9 cellular contexts compared by ENCODE assay signal in genomic region chr18:23307567-23308295, GRCh38.
DNase-seq lines count a peak whose midpoint lies in the region; ATAC-seq, FAIRE-seq and TF ChIP-seq lines count a peak whose summit lies in the region.
"Had no signal": no experiment of that assay in that cellular context is flagged by ENCODE, and none has a peak within 500 bp of the region (broad histone marks: within the 10 kb centered on the region; RNA-seq: fewer than 3 reads in every experiment).

No MANE protein-coding gene starts in this region.

- no peak for TF ChIP-seq RAD21 in GM12878 (IDR thresholded peaks at IDR 0.05; ENCODE audit: insufficient read depth, low read depth, low read length)

- no peak overlapping the region for H2AFZ ChIP-seq in GM12878 (ENCODE audit: control insufficient read depth, low read depth, low read length)

- TF ChIP-seq EP300 in GM12878 (IDR thresholded peaks at IDR 0.05; ENCODE audit: borderline replicate concordance in 1 of 2, control insufficient read depth in 1 of 2, low read depth in 2 of 2, low read length in 2 of 2), result 0 out of 4 replicates have a peak, but pooled peaks of 1 of the 2 experiments have one; percentile 34

- peak overlapping the region; percentile 32 for H3K4me3 Mint-ChIP-seq in activated CD4-positive, alpha-beta T cell treated with anti-CD3 and anti-CD28 coated beads, Interleukin-2, amount 10 ng/mL, durations not matched to agents 7 days and 5 days
- H3K4me3 Mint-ChIP-seq: neural crest cell had no signal

- peak overlapping the region; percentile 47 for H3K27ac ChIP-seq in GM12878 (ENCODE audit: control insufficient read depth, insufficient read depth)

- no peaks in the 10 kb centered on the region for H3K27me3 ChIP-seq in GM12878 (replicated peaks in 1 of 2; ENCODE audit: control insufficient read depth in 2 of 2, insufficient read depth in 2 of 2, low read length in 1 of 2)

- CTCF ChIA-PET in activated CD4-positive, alpha-beta T cell treated with anti-CD3 and anti-CD28 coated beads, Interleukin-2, amount 10 ng/mL, durations not matched to agents 7 days and 5 days (lab: Charles Lee), result interaction anchor here (0.6 to 2.4 kb wide), 5 partner anchors 11 to 70 kb away, joined by 3 to 7 read pairs (median 3); no protein-coding TSS in a partner anchor
- CTCF ChIA-PET in GM12878 (lab: Yijun Ruan, JAX), result interaction anchor here (0.6 to 1.5 kb wide), 4 partner anchors 15 to 146 kb away, joined by 3 read pairs; no protein-coding TSS in a partner anchor

- H4K20me1 ChIP-seq in GM12878 (ENCODE audit: control insufficient read depth, insufficient read depth), result no peaks in the 10 kb centered on the region

- in situ Hi-C loops in GM12878 (cut with MboI), result no loop called here

- POLR2A ChIA-PET in activated CD4-positive, alpha-beta T cell treated with anti-CD3 and anti-CD28 coated beads, Interleukin-2, amount 10 ng/mL, durations not matched to agents 7 days and 5 days (lab: Charles Lee), result no interaction called here
- POLR2A ChIA-PET in GM12878 (lab: Charles Lee), result interaction anchor here (0.7 to 1.5 kb wide), 6 partner anchors 23 to 174 kb away, joined by 3 to 6 read pairs (median 4); partner anchors contain the start of gene CABLES1

- peaks cover 8% of the 10 kb centered on the region for H3K36me3 Mint-ChIP-seq in activated CD4-positive, alpha-beta T cell treated with anti-CD3 and anti-CD28 coated beads, Interleukin-2, amount 10 ng/mL, durations not matched to agents 7 days and 5 days (ENCODE audit: low read depth)

- RAD21 ChIA-PET in GM12878 (lab: Charles Lee; ENCODE audit: unreplicated experiment), result interaction anchor here (0.5 to 2.6 kb wide), 12 partner anchors 15 to 174 kb away, joined by 3 to 10 read pairs (median 3); no protein-coding TSS in a partner anchor

- H3K4me3 ChIP-seq in GM12878, result no peak overlapping the region

- ATAC-seq in HG03460 (IDR thresholded peaks at IDR 0.05; ENCODE audit: unreplicated experiment) (peak; percentile 70), GM12878 (peak; percentile 78)
- ATAC-seq in stimulated activated naive CD8-positive, alpha-beta T cell treated with anti-CD3 and anti-CD28 coated beads, Interleukin-15, Interleukin-2, amounts not matched to agents 100 U/mL and 50 U/mL, for 24 hours, result peak; percentile 74

- TF ChIP-seq CTCF in GM12878 (IDR thresholded peaks at IDR 0.05 in 2 of 3, conservative IDR thresholded peaks at IDR 0.05 in 1 of 3; ENCODE audit: control insufficient read depth in 2 of 3, extremely low read depth in 1 of 3, insufficient read depth in 1 of 3, low read depth in 3 of 3, low read length in 3 of 3), result no peak

- H3K4me2 ChIP-seq in GM12878 (ENCODE audit: control insufficient read depth, insufficient read depth), result peak overlapping the region; percentile 7; the same call in 1 of the 2 replicates

- intact Hi-C loops in GM12878 (cut with micrococcal nuclease; ENCODE audit: unreplicated experiment), result loop anchor here (5.0 kb wide), 1 partner anchor 50 kb away; no protein-coding TSS in a partner anchor

- no TSS peak for BruUV-seq in GM12878 (replicated peaks; lab: Mats Ljungman, UMichigan)

- WGBS in GM12878 (ENCODE audit: insufficient coverage, insufficient replicate concordance, low lambda C conversion rate, missing lambda C conversion rate), result 63% methylated on average over 14 of the region's 14 CpGs

- no peak for FAIRE-seq in GM12878 (lab: Jason Lieb, UNC)

- no peaks in the 10 kb centered on the region for H3K79me2 ChIP-seq in GM12878 (ENCODE audit: control insufficient read depth, insufficient read depth, low read length)

- no peaks in the 10 kb centered on the region; a peak in 1 of 4 replicates for H3K36me3 ChIP-seq in GM12878 (ENCODE audit: control insufficient read depth in 2 of 2, insufficient read depth in 2 of 2, low read length in 1 of 2)

- peak; percentile 49 for DNase-seq in activated CD4-positive, alpha-beta T cell treated with anti-CD3 and anti-CD28 coated beads, Interleukin-2, amount 10 ng/mL, durations not matched to agents 7 days and 5 days
- no peak for DNase-seq in activated CD4-positive, alpha-beta T cell treated with anti-CD3 and anti-CD28 coated beads, Interleukin-2, amount 50 U/mL, for 1 hour
- DNase-seq in GM12878 (ENCODE audit: low read depth, low spot score), result peak; percentile 39
- peak; percentile 27 for DNase-seq in stimulated activated naive CD8-positive, alpha-beta T cell treated with anti-CD3 and anti-CD28 coated beads, Interleukin-15, Interleukin-2, amounts not matched to agents 100 U/mL and 50 U/mL, for 24 hours
- no peak for DNase-seq in midbrain (lab: John Stamatoyannopoulos, UW)
- DNase-seq in NCI-H748 treated with DMSO at 0.1 percent for 48 hours (lab: John Stamatoyannopoulos, UW), result no peak
- no peak for DNase-seq in CD1c-positive myeloid dendritic cell (ENCODE audit: extremely low spot score)

- no peaks in the 10 kb centered on the region for H3K9me3 ChIP-seq in GM12878 (replicated peaks; ENCODE audit: control insufficient read depth, insufficient read depth, low read length)

- no peaks in the 10 kb centered on the region for H3K9me3 Mint-ChIP-seq in activated CD4-positive, alpha-beta T cell treated with anti-CD3 and anti-CD28 coated beads, Interleukin-2, amount 10 ng/mL, durations not matched to agents 7 days and 5 days
- H3K9me3 Mint-ChIP-seq: neural crest cell had no signal

- H3K27ac Mint-ChIP-seq in activated CD4-positive, alpha-beta T cell treated with anti-CD3 and anti-CD28 coated beads, Interleukin-2, amount 10 ng/mL, durations not matched to agents 7 days and 5 days, result peak overlapping the region; percentile 92

- TF ChIP-seq POLR2A in GM12878 (IDR thresholded peaks at IDR 0.05; ENCODE audit: low read depth, low read length), result no peak

- H3K27me3 Mint-ChIP-seq in activated CD4-positive, alpha-beta T cell treated with anti-CD3 and anti-CD28 coated beads, Interleukin-2, amount 10 ng/mL, durations not matched to agents 7 days and 5 days, result no peaks in the 10 kb centered on the region

- no peak overlapping the region for H3K9ac ChIP-seq in GM12878 (ENCODE audit: control insufficient read depth, insufficient read depth, low read length)

- SMC1A ChIA-PET in GM12878 (lab: Charles Lee; ENCODE audit: uncharacterized antibody, unreplicated experiment), result interaction anchor here (0.6 to 2.4 kb wide), 13 partner anchors 7 to 173 kb away, joined by 3 to 10 read pairs (median 4); no protein-coding TSS in a partner anchor

- H3K4me1 ChIP-seq in GM12878 (ENCODE audit: control insufficient read depth, insufficient read depth, low read length), result peaks cover 20% of the 10 kb centered on the region

- peaks cover 39% of the 10 kb centered on the region for H3K4me1 Mint-ChIP-seq in activated CD4-positive, alpha-beta T cell treated with anti-CD3 and anti-CD28 coated beads, Interleukin-2, amount 10 ng/mL, durations not matched to agents 7 days and 5 days
- H3K4me1 Mint-ChIP-seq: neural crest cell had no signal

TF ChIP-seq in GM12878, 131 proteins besides CTCF, POLR2A, EP300 and RAD21 (continues in another document):
- no peak for TF ChIP-seq ATF2 (IDR thresholded peaks at IDR 0.05; ENCODE audit: low read length)
- TF ChIP-seq CHD1 (IDR thresholded peaks at IDR 0.05; ENCODE audit: low read depth, low read length), result no peak
- no peak for TF ChIP-seq ZNF622 (IDR thresholded peaks at IDR 0.05)
- TF ChIP-seq PRDM15 (CRISPR knock-in tag; IDR thresholded peaks at IDR 0.05), result no peak
- no peak for TF ChIP-seq KAT2A (conservative IDR thresholded peaks at IDR 0.05; ENCODE audit: control insufficient read depth, low read depth, low read length)
- no peak for TF ChIP-seq ATF3 (IDR thresholded peaks at IDR 0.05; ENCODE audit: borderline replicate concordance, extremely low read depth, low read depth, low read length)

Comparison
In these comparisons a context has a peak if more than half of its experiments do, and no peak if none do; other contexts are left out.
1. DNase-seq: peak in activated CD4-positive, alpha-beta T cell treated with anti-CD3 and anti-CD28 coated beads, Interleukin-2, amount 10 ng/mL, durations not matched to agents 7 days and 5 days (single experiment), GM12878 (single experiment) and stimulated activated naive CD8-positive, alpha-beta T cell treated with anti-CD3 and anti-CD28 coated beads, Interleukin-15, Interleukin-2, amounts not matched to agents 100 U/mL and 50 U/mL, for 24 hours (single experiment); none in activated CD4-positive, alpha-beta T cell treated with anti-CD3 and anti-CD28 coated beads, Interleukin-2, amount 50 U/mL, for 1 hour (single experiment), midbrain (single experiment), NCI-H748 treated with DMSO at 0.1 percent for 48 hours (single experiment) and CD1c-positive myeloid dendritic cell (single experiment).
2. Peak in every context shown above with its lines, with median percentiles within 50 percentile points of each other: ATAC-seq.